In genomic region chr12:11500861-11501230, GRCh38 we compare ENCODE assay signal across 1 cellular context.
TF ChIP-seq lines count a peak whose summit lies in the region.

No MANE protein-coding gene starts in this region.

TF ChIP-seq in A549, 52 proteins besides CTCF, POLR2A, EP300 and RAD21 (continued from another document):
- peak; percentile 81 for TF ChIP-seq REST (IDR thresholded peaks at IDR 0.05)
TF ChIP-seq in A549: peak in this region for 1.
